In the genomic region with DNA sequence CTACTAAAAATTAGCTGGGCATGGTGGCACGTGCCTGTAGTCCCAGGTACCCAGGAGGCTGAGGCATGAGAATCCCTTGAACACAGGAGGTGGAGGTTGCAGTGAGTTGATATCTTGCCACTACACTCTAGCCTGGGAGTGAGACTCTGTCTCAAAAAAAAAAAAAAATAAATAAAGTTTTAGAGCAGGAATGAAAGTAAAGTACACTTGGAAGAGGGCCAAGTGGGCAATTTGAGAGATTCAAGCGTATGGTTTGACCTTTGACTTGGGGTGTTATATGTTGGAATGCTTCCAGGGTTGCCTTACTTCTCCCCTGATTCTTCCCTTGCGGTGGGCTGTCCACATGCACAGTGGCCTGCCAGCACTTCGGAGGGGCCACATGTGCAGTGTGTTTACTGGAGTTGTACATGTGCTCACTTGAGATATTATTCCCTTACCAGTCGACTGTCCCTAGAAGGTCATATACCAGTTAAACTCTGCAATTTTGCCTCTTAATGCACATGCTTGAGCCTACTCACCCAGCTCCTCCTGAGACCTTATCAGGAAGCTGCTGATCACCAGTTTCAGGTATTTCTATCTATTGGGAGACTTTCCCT, we compare ENCODE assay signal across 22 cellular contexts.
DNase-seq lines count a peak whose midpoint lies in the region; ATAC-seq, FAIRE-seq and TF ChIP-seq lines count a peak whose summit lies in the region.
"Had no signal": no experiment of that assay in that cellular context is flagged by ENCODE, and none has a peak within 500 bp of the region (broad histone marks: within the 10 kb centered on the region; RNA-seq: fewer than 3 reads in every experiment).

No MANE protein-coding gene starts in this region.

- in situ Hi-C loops in K562 (cut with MboI), result no loop called here

- TF ChIP-seq POLR2A in K562 (conservative IDR thresholded peaks at IDR 0.05), result no peak
- TF ChIP-seq POLR2A in right lobe of liver (IDR thresholded peaks at IDR 0.05), result no peak

- no TSS peak for BruUV-seq in K562 (replicated peaks; lab: Mats Ljungman, UMichigan)

- TF ChIP-seq EP300 in K562 (IDR thresholded peaks at IDR 0.05; ENCODE audit: low read length), result no peak

- H3K9me3 ChIP-seq in K562 (replicated peaks; ENCODE audit: control insufficient read depth, insufficient read depth, low read depth, low read length), result no peaks in the 10 kb centered on the region
- H3K9me3 ChIP-seq in right lobe of liver, result no peaks in the 10 kb centered on the region
- H3K9me3 ChIP-seq in small intestine (ENCODE audit: control insufficient read depth, low read depth), result no peaks in the 10 kb centered on the region
- H3K9me3 ChIP-seq: A549 had no signal

- H3K9ac ChIP-seq in K562 (ENCODE audit: insufficient read depth in 1 of 2, low read depth in 2 of 2, low read length in 2 of 2), result no peak overlapping the region

- no peaks in the 10 kb centered on the region for H3K27me3 ChIP-seq in K562 (ENCODE audit: control insufficient read depth in 2 of 2, insufficient read depth in 2 of 2, low read length in 2 of 2)
- H3K27me3 ChIP-seq in right lobe of liver, result no peaks in the 10 kb centered on the region
- no peaks in the 10 kb centered on the region for H3K27me3 ChIP-seq in small intestine (ENCODE audit: control insufficient read depth in 2 of 2, insufficient read depth in 2 of 2, low read length in 2 of 2)

- no peaks in the 10 kb centered on the region for H3K36me3 ChIP-seq in K562 (ENCODE audit: control insufficient read depth, insufficient read depth, low read length)
- H3K36me3 ChIP-seq in right lobe of liver, result no peaks in the 10 kb centered on the region
- H3K36me3 ChIP-seq in small intestine (ENCODE audit: control insufficient read depth in 2 of 2, insufficient read depth in 2 of 2, low read length in 2 of 2), result no peaks in the 10 kb centered on the region

- no peaks in the 10 kb centered on the region for H4K20me1 ChIP-seq in K562 (replicated peaks; ENCODE audit: control insufficient read depth, insufficient read depth, low read length)

- 4% methylated on average over 5 of the region's 5 CpGs for WGBS in K562 (ENCODE audit: insufficient coverage, low coverage, missing lambda C conversion rate)
- WGBS in right lobe of liver (ENCODE audit: insufficient coverage, low coverage, low lambda C conversion rate, missing lambda C conversion rate), result 49% methylated on average over 5 of the region's 5 CpGs
- 21 to 37% (median 34%) methylated on average over 5 of the region's 5 CpGs for WGBS in small intestine, 3 donors

- intact Hi-C loops in K562 (cut with micrococcal nuclease), result no loop called here
- intact Hi-C loops in left colon (cut with DNase I, micrococcal nuclease), result no loop called here
- intact Hi-C loops in right lobe of liver (cut with DNase I), result no loop called here

- POLR2A ChIA-PET in K562 (lab: Yijun Ruan, JAX), result no interaction called here

- TF ChIP-seq RAD21 in K562 (CRISPR knock-in tag; conservative IDR thresholded peaks at IDR 0.05 in 1 of 2, IDR thresholded peaks at IDR 0.05 in 1 of 2), result no peak

- H3K9me1 ChIP-seq in K562 (ENCODE audit: control insufficient read depth, insufficient read depth, low read length), result no peaks in the 10 kb centered on the region

- no peak for TF ChIP-seq CTCF in K562 (IDR thresholded peaks at IDR 0.05 in 2 of 3, conservative IDR thresholded peaks at IDR 0.05 in 1 of 3; ENCODE audit: insufficient read depth in 2 of 3, low read depth in 1 of 3, low read length in 3 of 3)
- TF ChIP-seq CTCF in right lobe of liver (IDR thresholded peaks at IDR 0.05), result no peak

- no peak overlapping the region for H3K4me2 ChIP-seq in K562 (ENCODE audit: insufficient read depth, low read length)
- H3K4me2 ChIP-seq: A549 had no signal

- no peak overlapping the region for H3K4me3 ChIP-seq in K562
- H3K4me3 ChIP-seq in right lobe of liver, result no peak overlapping the region
- no peak overlapping the region for H3K4me3 ChIP-seq in small intestine (ENCODE audit: low read depth in 1 of 2, low read length in 2 of 2)
- H3K4me3 ChIP-seq: A549 had no signal

- no peaks in the 10 kb centered on the region for H3K79me2 ChIP-seq in K562 (ENCODE audit: control insufficient read depth, insufficient read depth, low read length)

- H3K27ac ChIP-seq in K562 (ENCODE audit: extremely low read depth, low read depth, low read length) (no peak overlapping the region), right lobe of liver (no peak overlapping the region), small intestine (ENCODE audit: low read depth in 1 of 2, low read length in 1 of 2) (peak overlapping the region; percentile 36 to 71)
- H3K27ac ChIP-seq: 22Rv1, A549, C4-2B had no signal

- no peak for FAIRE-seq in K562 (lab: Jason Lieb, UNC)
- no peak for FAIRE-seq in small intestine (lab: Jason Lieb, UNC)
- FAIRE-seq: A549, GM12892, GM18507, HTR-8/SVneo had no signal

- no peak overlapping the region for H2AFZ ChIP-seq in K562 (ENCODE audit: low read depth, low read length)

- no peak for DNase-seq in K562 (ENCODE audit: extremely low read depth in 1 of 4, low spot score in 3 of 4)
- peak in 1 of 2 donors; percentile 27 for DNase-seq in left colon
- no peak for DNase-seq in right lobe of liver
- peak; percentile 91 for DNase-seq in small intestine
- DNase-seq in NCI-H1694 (lab: John Stamatoyannopoulos, UW), result no peak
- DNase-seq in activated CD8-positive, alpha-beta memory T cell treated with anti-CD3 and anti-CD28 coated beads, Interleukin-2, amount 50 U/mL, for 48 hours, result no peak
- DNase-seq: AML-193; CD4-positive, alpha-beta T cell; DMS153; DMS79; GDM1; GOT3; H7; HFFc6 had no signal

- ATAC-seq in K562 (no peak), left colon (peak; percentile 55), right lobe of liver (peak in 3 of 4 donors; percentile 43 to 45 (median 43)), HG02884 (IDR thresholded peaks at IDR 0.05; ENCODE audit: unreplicated experiment) (no peak)
- ATAC-seq: A549, HCT116 had no signal

- no peaks in the 10 kb centered on the region; a peak in 1 of 5 replicates for H3K4me1 ChIP-seq in K562 (replicated peaks in 1 of 2; ENCODE audit: control insufficient read depth in 2 of 2, insufficient read depth in 2 of 2, low read length in 2 of 2)
- peaks cover 0 to 10% (median 4%) of the 10 kb centered on the region in 4 donors for H3K4me1 ChIP-seq in right lobe of liver
- H3K4me1 ChIP-seq in small intestine (ENCODE audit: control insufficient read depth in 2 of 2, insufficient read depth in 1 of 2, low read depth in 1 of 2, low read length in 1 of 2), result peaks cover 6 to 10% of the 10 kb centered on the region in 2 donors
- H3K4me1 ChIP-seq: A549 had no signal

- CTCF ChIA-PET in K562 (lab: Yijun Ruan, JAX; ENCODE audit: low intra/inter-chr PET ratio), result no interaction called here

TF ChIP-seq in K562, 482 proteins besides CTCF, POLR2A, EP300 and RAD21:
- peak; percentile 42; the same call in 1 of the 2 replicates for TF ChIP-seq NFIC (IDR thresholded peaks at IDR 0.05)
- no peak for TF ChIP-seq NFE2L1 (tag; IDR thresholded peaks at IDR 0.05; ENCODE audit: borderline replicate concordance, low read depth)

Comparison
In these comparisons a context has a peak if more than half of its experiments do, and no peak if none do; other contexts are left out.
1. ATAC-seq: peak in left colon (single experiment) and right lobe of liver (3 of 4); none in K562 (single experiment) and HG02884 (single experiment).
2. H3K27ac ChIP-seq: peak in small intestine (2 of 2); none in K562 (single experiment) and right lobe of liver (0 of 3).